23 cellular contexts compared by ENCODE assay signal in the genomic region with DNA sequence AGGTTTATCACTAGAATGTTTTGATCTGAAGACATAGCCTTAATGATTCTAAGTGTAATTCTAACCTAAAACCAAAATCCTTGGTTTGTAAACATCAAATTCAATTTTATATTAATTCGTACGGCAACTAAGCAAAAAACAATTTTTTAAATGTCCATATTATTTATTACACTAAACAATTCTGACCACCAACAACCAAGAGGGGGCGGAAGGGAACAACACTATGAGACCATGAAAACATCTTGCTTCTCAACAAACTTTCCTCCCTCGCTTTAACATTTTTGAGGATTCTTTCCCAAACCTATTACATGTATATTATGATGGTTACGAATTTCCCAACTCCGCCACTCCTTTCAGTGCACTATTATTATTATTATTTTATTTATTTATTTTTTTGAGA. TPM values are rescaled to one million over a fixed set of nuclear protein-coding genes. Genes with fewer than 3 reads are reported as not detected.
DNase-seq lines count a peak whose midpoint lies in the region; ATAC-seq and TF ChIP-seq lines count a peak whose summit lies in the region.
"Had no signal": no experiment of that assay in that cellular context is flagged by ENCODE, and none has a peak within 500 bp of the region (broad histone marks: within the 10 kb centered on the region; RNA-seq: fewer than 3 reads in every experiment).

No MANE protein-coding gene starts in this region.

- H3F3A ChIP-seq in PC-9 (ENCODE audit: insufficient read depth, low read depth), result 0 out of 2 replicates have a peak, but pooled peaks cover 9% of the 10 kb centered on the region

- H3K9me2 ChIP-seq in PC-9 (ENCODE audit: insufficient read depth), result no peaks in the 10 kb centered on the region

- H4K20me1 ChIP-seq in PC-9 (ENCODE audit: insufficient read depth), result no peaks in the 10 kb centered on the region

- peak; percentile 1 for DNase-seq in activated naive CD4-positive, alpha-beta T cell treated with Interleukin-2 at 50 U/mL for 16 hours
- no peak for DNase-seq in activated naive CD4-positive, alpha-beta T cell treated with anti-CD3 and anti-CD28 coated beads for 36 hours
- DNase-seq in H7, result peak; percentile 19
- no peak for DNase-seq in PC-9
- DNase-seq in lower lobe of right lung, result no peak
- no peak for DNase-seq in GDM1 (lab: John Stamatoyannopoulos, UW)
- DNase-seq in left lung, result no peak
- no peak for DNase-seq in NCI-H446 (lab: John Stamatoyannopoulos, UW)
- DNase-seq: ACHN; activated CD4-positive, alpha-beta T cell treated with anti-CD3 and anti-CD28 coated beads, Interleukin-2, amount 50 U/mL, for 48 hours; activated naive CD8-positive, alpha-beta T cell treated with anti-CD3 and anti-CD28 coated beads, Interleukin-2, amount 50 U/mL, for 24 hours; activated T-cell treated with anti-CD3 and anti-CD28 coated beads, Interleukin-2, amount 50 U/mL, for 4 hours; CD8-positive, alpha-beta T cell; HFFc6; naive B cell; NCI-H2029; NCI-H510A; uterus had no signal

- H3K9me3 ChIP-seq in PC-9 (ENCODE audit: insufficient read depth, low read depth) (no peaks in the 10 kb centered on the region), lower lobe of right lung (no peaks in the 10 kb centered on the region), left lung (no peaks in the 10 kb centered on the region)
- H3K9me3 ChIP-seq: pancreas, SJSA1, uterus had no signal

- intact Hi-C loops in activated naive CD4-positive, alpha-beta T cell treated with anti-CD3 and anti-CD28 coated beads for 36 hours (cut with micrococcal nuclease), result no loop called here
- intact Hi-C loops in PC-9 (cut with micrococcal nuclease; ENCODE audit: unreplicated experiment), result no loop called here
- intact Hi-C loops in lower lobe of right lung (cut with DNase I), result no loop called here
- intact Hi-C loops in left lung (cut with DNase I), result no loop called here

- CTCF ChIA-PET in activated naive CD4-positive, alpha-beta T cell treated with anti-CD3 and anti-CD28 coated beads for 36 hours (lab: Charles Lee), result no interaction called here
- CTCF ChIA-PET in PC-9 (lab: Charles Lee), result no interaction called here

- H3K27me3 ChIP-seq in H7 (ENCODE audit: control insufficient read depth, insufficient read depth, low read length) (no peaks in the 10 kb centered on the region), PC-9 (ENCODE audit: insufficient read depth, low read depth) (no peaks in the 10 kb centered on the region), lower lobe of right lung (ENCODE audit: low read depth) (no peaks in the 10 kb centered on the region), left lung (no peaks in the 10 kb centered on the region)
- H3K27me3 ChIP-seq: pancreas, SJSA1, uterus had no signal

- H3K4me2 ChIP-seq in PC-9, result no peak overlapping the region

- peaks cover 37% of the 10 kb centered on the region for H3K4me1 Mint-ChIP-seq in activated naive CD4-positive, alpha-beta T cell treated with anti-CD3 and anti-CD28 coated beads for 36 hours (ENCODE audit: low read depth)

- BruUV-seq in PC-9 (replicated peaks; lab: Mats Ljungman, UMichigan), result no TSS peak

- H3K4me3 ChIP-seq in H7 (ENCODE audit: insufficient read depth, low read depth, low read length), result no peak overlapping the region
- no peak overlapping the region for H3K4me3 ChIP-seq in PC-9
- no peak overlapping the region for H3K4me3 ChIP-seq in lower lobe of right lung
- no peak overlapping the region for H3K4me3 ChIP-seq in left lung
- H3K4me3 ChIP-seq: pancreas, SJSA1, uterus had no signal

- peaks cover 1% of the 10 kb centered on the region for H3K4me1 ChIP-seq in PC-9 (replicated peaks; ENCODE audit: insufficient read depth)
- peaks cover 14% of the 10 kb centered on the region for H3K4me1 ChIP-seq in lower lobe of right lung
- H3K4me1 ChIP-seq in left lung, result peaks cover 0 to 7% of the 10 kb centered on the region in 2 donors
- H3K4me1 ChIP-seq: SJSA1, uterus had no signal

- H3K79me2 ChIP-seq in PC-9 (ENCODE audit: low read depth), result no peaks in the 10 kb centered on the region

- H3K9me3 Mint-ChIP-seq in activated naive CD4-positive, alpha-beta T cell treated with anti-CD3 and anti-CD28 coated beads for 36 hours, result no peaks in the 10 kb centered on the region
- H3K9me3 Mint-ChIP-seq: activated naive CD8-positive, alpha-beta T cell treated with anti-CD3 and anti-CD28 coated beads, Interleukin-2, amount 50 U/mL, for 24 hours; activated T-cell treated with anti-CD3 and anti-CD28 coated beads, Interleukin-2, amount 50 U/mL, for 4 hours; CD8-positive, alpha-beta T cell; HFFc6; naive B cell had no signal

- no peak overlapping the region for H2AFZ ChIP-seq in PC-9

- H3K27ac Mint-ChIP-seq in activated naive CD4-positive, alpha-beta T cell treated with anti-CD3 and anti-CD28 coated beads for 36 hours, result no peak overlapping the region
- H3K27ac Mint-ChIP-seq: activated naive CD8-positive, alpha-beta T cell treated with anti-CD3 and anti-CD28 coated beads, Interleukin-2, amount 50 U/mL, for 24 hours; CD8-positive, alpha-beta T cell; HFFc6 had no signal

- POLR2A ChIA-PET in PC-9 (lab: Charles Lee; ENCODE audit: unreplicated experiment), result no interaction called here

- H3K36me3 Mint-ChIP-seq in activated naive CD4-positive, alpha-beta T cell treated with anti-CD3 and anti-CD28 coated beads for 36 hours (ENCODE audit: low read depth), result no peaks in the 10 kb centered on the region
- H3K36me3 Mint-ChIP-seq: CD8-positive, alpha-beta T cell; naive B cell had no signal

- TF ChIP-seq CTCF in PC-9 (conservative IDR thresholded peaks at IDR 0.05) (peak; percentile 60), lower lobe of right lung (IDR thresholded peaks at IDR 0.05) (peak; percentile 7), left lung (IDR thresholded peaks at IDR 0.05) (no peak)

- H3K36me3 ChIP-seq in H7 (replicated peaks; ENCODE audit: control insufficient read depth, insufficient read depth, low read length) (no peaks in the 10 kb centered on the region), PC-9 (ENCODE audit: low read depth) (no peaks in the 10 kb centered on the region), lower lobe of right lung (no peaks in the 10 kb centered on the region), left lung (no peaks in the 10 kb centered on the region)
- H3K36me3 ChIP-seq: pancreas, SJSA1, uterus had no signal

- H3K4me3 Mint-ChIP-seq in activated naive CD4-positive, alpha-beta T cell treated with anti-CD3 and anti-CD28 coated beads for 36 hours, result no peak overlapping the region
- H3K4me3 Mint-ChIP-seq: activated naive CD8-positive, alpha-beta T cell treated with anti-CD3 and anti-CD28 coated beads, Interleukin-2, amount 50 U/mL, for 24 hours; activated T-cell treated with anti-CD3 and anti-CD28 coated beads, Interleukin-2, amount 50 U/mL, for 4 hours; CD8-positive, alpha-beta T cell; HFFc6 had no signal

- ATAC-seq in lower lobe of right lung (no peak), left lung (no peak)
- ATAC-seq: activated naive CD8-positive, alpha-beta T cell treated with anti-CD3 and anti-CD28 coated beads, Interleukin-2, amount 50 U/mL, for 24 hours; activated T-cell treated with anti-CD3 and anti-CD28 coated beads, Interleukin-2, amount 50 U/mL, for 4 hours; CD8-positive, alpha-beta T cell; pancreas had no signal

- H3K27ac ChIP-seq in PC-9 (no peak overlapping the region), lower lobe of right lung (no peak overlapping the region), left lung (no peak overlapping the region)
- H3K27ac ChIP-seq: pancreas, SJSA1, uterus had no signal

- no peaks in the 10 kb centered on the region for H3K27me3 Mint-ChIP-seq in activated naive CD4-positive, alpha-beta T cell treated with anti-CD3 and anti-CD28 coated beads for 36 hours (ENCODE audit: low read depth)
- H3K27me3 Mint-ChIP-seq: activated naive CD8-positive, alpha-beta T cell treated with anti-CD3 and anti-CD28 coated beads, Interleukin-2, amount 50 U/mL, for 24 hours; naive B cell had no signal

RNA-seq across cellular contexts. Expression of a gene that starts 6.5 kb away (rescaled TPM):
- 100 to 1,000 TPM; 149 to 157 TPM for total RNA-seq in activated naive CD4-positive, alpha-beta T cell treated with anti-CD3 and anti-CD28 coated beads for 36 hours
- 32.4 and 43.6 TPM in 2 replicates for total RNA-seq in H7 (2014; rRNA removed; shearing (Covaris generic))
- total RNA-seq in PC-9 (2021) (27.2 and 36.8 TPM in 2 replicates), lower lobe of right lung (83.5 TPM), left lung (100 to 1,000 TPM in 1 of 2 donors, 10 to 100 TPM in 1; 70.0 to 142 TPM)

RNA-seq across cellular contexts. Expression of a gene that starts 19.7 kb away (rescaled TPM):
- under 1 TPM; 0.32 to 0.83 TPM for total RNA-seq in activated naive CD4-positive, alpha-beta T cell treated with anti-CD3 and anti-CD28 coated beads for 36 hours
- 0.10 TPM in 1 of 2 replicates, not detected in the other for total RNA-seq in H7 (2014; rRNA removed; shearing (Covaris generic))
- total RNA-seq in PC-9 (2021), result 2.0 and 2.4 TPM in 2 replicates
- total RNA-seq in lower lobe of right lung, result 3.1 TPM
- total RNA-seq in left lung, result 1 to 10 TPM; 1.0 to 2.7 TPM

RNA-seq across cellular contexts. Expression of a gene that starts 38.3 kb away (rescaled TPM):
- under 1 TPM in 1 of 2 experiments, not detected in 1; 0.26 TPM for total RNA-seq in activated naive CD4-positive, alpha-beta T cell treated with anti-CD3 and anti-CD28 coated beads for 36 hours
- total RNA-seq in H7 (2014; rRNA removed; shearing (Covaris generic)), result not detected in 2 replicates
- total RNA-seq in PC-9 (2021) (0.79 and 0.90 TPM in 2 replicates), lower lobe of right lung (7.5 TPM), left lung (1 to 10 TPM; 1.2 to 2.1 TPM)
- total RNA-seq: CD8-positive, alpha-beta T cell; dermis microvascular lymphatic vessel endothelial cell; lung microvascular endothelial cell; SJSA1; subcutaneous adipose tissue had no signal

Comparison
In these comparisons a context has a peak if more than half of its experiments do, and no peak if none do; other contexts are left out.
1. DNase-seq: peak in activated naive CD4-positive, alpha-beta T cell treated with Interleukin-2 at 50 U/mL for 16 hours (single experiment) and H7 (single experiment); none in activated naive CD4-positive, alpha-beta T cell treated with anti-CD3 and anti-CD28 coated beads for 36 hours (single experiment), PC-9 (0 of 2), lower lobe of right lung (single experiment), GDM1 (single experiment), left lung (0 of 2) and NCI-H446 (0 of 2).
2. CTCF ChIP-seq: peak in PC-9 (single experiment) and lower lobe of right lung (single experiment); none in left lung (0 of 2).